ENCODE assay signal across 2 cellular contexts in genomic region chr11:34394771-34395300, GRCh38.
TF ChIP-seq lines count a peak whose summit lies in the region.

No MANE protein-coding gene starts in this region.

TF ChIP-seq in HepG2, 621 proteins besides CTCF, POLR2A, EP300 and RAD21:
- TF ChIP-seq KAT2B (IDR thresholded peaks at IDR 0.05; ENCODE audit: borderline replicate concordance, low read depth, low read length), result no peak
- TF ChIP-seq MLX (CRISPR knock-in tag; IDR thresholded peaks at IDR 0.05), result no peak
- no peak for TF ChIP-seq RFXANK (CRISPR knock-in tag; IDR thresholded peaks at IDR 0.05)
- TF ChIP-seq SALL2 (CRISPR knock-in tag; IDR thresholded peaks at IDR 0.05), result no peak
- TF ChIP-seq ZNF850 (CRISPR knock-in tag; conservative IDR thresholded peaks at IDR 0.05), result no peak
- TF ChIP-seq NFAT5 (CRISPR knock-in tag; IDR thresholded peaks at IDR 0.05), result no peak
- TF ChIP-seq JARID2 (CRISPR knock-in tag; IDR thresholded peaks at IDR 0.05; ENCODE audit: insufficient replicate concordance), result no peak
- TF ChIP-seq TERF1 (CRISPR knock-in tag; IDR thresholded peaks at IDR 0.05), result no peak
- TF ChIP-seq ZNF383 (CRISPR knock-in tag; IDR thresholded peaks at IDR 0.05; ENCODE audit: borderline replicate concordance), result no peak
- no peak for TF ChIP-seq MXD4 (CRISPR knock-in tag; IDR thresholded peaks at IDR 0.05)
- TF ChIP-seq IRF9 (CRISPR knock-in tag; IDR thresholded peaks at IDR 0.05; ENCODE audit: borderline replicate concordance), result no peak

TF ChIP-seq in K562, 482 proteins besides CTCF, POLR2A, EP300 and RAD21:
- no peak for TF ChIP-seq RBBP5 (IDR thresholded peaks at IDR 0.05; ENCODE audit: borderline replicate concordance, insufficient read depth, low read length, poor library complexity, severe bottlenecking)
- TF ChIP-seq CHD1 (IDR thresholded peaks at IDR 0.05; ENCODE audit: low read length), result no peak
- TF ChIP-seq NFE2 (IDR thresholded peaks at IDR 0.05; ENCODE audit: low read depth), result 0 out of 2 replicates have a peak, but pooled peaks have one; percentile 23
- TF ChIP-seq IRF1 (CRISPR knock-in tag; IDR thresholded peaks at IDR 0.05; ENCODE audit: borderline replicate concordance), result no peak
- no peak for TF ChIP-seq MAFK (IDR thresholded peaks at IDR 0.05; ENCODE audit: low read length)
- TF ChIP-seq CC2D1A (IDR thresholded peaks at IDR 0.05), result no peak
- TF ChIP-seq ZNF239 (CRISPR knock-in tag; IDR thresholded peaks at IDR 0.05), result no peak
- TF ChIP-seq CSDE1 (IDR thresholded peaks at IDR 0.05), result no peak
- no peak for TF ChIP-seq GATAD2A (IDR thresholded peaks at IDR 0.05)
- TF ChIP-seq ZNF507 (tag; conservative IDR thresholded peaks at IDR 0.05), result no peak
- no peak for TF ChIP-seq SRSF1 (IDR thresholded peaks at IDR 0.05; ENCODE audit: low read depth, low read length)
- 0 out of 2 replicates have a peak, but pooled peaks have one; percentile 9 for TF ChIP-seq MAFG (tag; conservative IDR thresholded peaks at IDR 0.05)
- TF ChIP-seq NFE2L1 (tag; IDR thresholded peaks at IDR 0.05; ENCODE audit: borderline replicate concordance, low read depth), result 0 out of 2 replicates have a peak, but pooled peaks have one; percentile 24
